20 cellular contexts compared by ENCODE assay signal in the genomic region with DNA sequence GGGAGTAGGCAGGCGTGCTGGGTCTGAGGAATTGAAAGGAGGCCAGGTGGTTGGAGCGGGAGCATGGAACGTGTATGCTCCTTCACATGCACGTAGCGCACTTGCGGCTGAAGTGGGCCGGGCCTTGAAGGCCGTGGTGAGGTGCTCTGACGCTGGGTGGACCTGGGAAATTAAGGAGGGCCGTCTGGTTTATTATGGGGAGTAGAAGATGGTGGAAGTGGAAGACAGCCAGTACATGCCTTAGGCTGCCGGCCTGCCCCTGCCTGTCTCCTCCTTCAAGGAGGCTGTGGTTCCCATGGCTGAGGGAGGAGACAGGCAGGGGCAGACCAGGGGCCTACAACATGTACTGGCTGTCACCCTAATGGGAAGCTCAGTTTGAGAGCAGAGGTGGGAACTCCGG. TPM values are rescaled to one million over a fixed set of nuclear protein-coding genes. Genes with fewer than 3 reads are reported as not detected.
DNase-seq lines count a peak whose midpoint lies in the region; ATAC-seq, FAIRE-seq and TF ChIP-seq lines count a peak whose summit lies in the region.
"Had no signal": no experiment of that assay in that cellular context is flagged by ENCODE, and none has a peak within 500 bp of the region (broad histone marks: within the 10 kb centered on the region; RNA-seq: fewer than 3 reads in every experiment).

No MANE protein-coding gene starts in this region.

- no peak overlapping the region for H4K91ac ChIP-seq in H9 (ENCODE audit: insufficient read length, low read depth, low read length)
- H4K91ac ChIP-seq in H1 (replicated peaks; ENCODE audit: insufficient read length, low read length): no peak overlapping the region

- H2BK15ac ChIP-seq in H9 (ENCODE audit: low read depth, low read length) (no peak overlapping the region), H1 (ENCODE audit: low read length) (no peak overlapping the region)

- H4K8ac ChIP-seq in H9 (replicated peaks; ENCODE audit: insufficient read length, low read depth, low read length) (no peak overlapping the region), H1 (ENCODE audit: extremely low read depth, insufficient read depth, low read length) (peak overlapping the region; percentile 9; the same call in 1 of the 2 replicates)

- no peak overlapping the region for H3K4me3 ChIP-seq in H1 (ENCODE audit: extremely low read depth in 1 of 4, insufficient read depth in 2 of 4, low read depth in 3 of 4, low read length in 4 of 4)
- H3K4me3 ChIP-seq: smooth muscle cell, thyroid gland had no signal

- no peak overlapping the region for H4K5ac ChIP-seq in H9 (ENCODE audit: insufficient read length, low read depth, low read length)
- no peak overlapping the region for H4K5ac ChIP-seq in H1 (ENCODE audit: insufficient read length, low read depth, low read length)

- H3K4me1 ChIP-seq in H9 (ENCODE audit: insufficient read depth, low read length): peaks cover 2% of the 10 kb centered on the region; the same call in 1 of the 2 replicates
- peaks cover 0 to 7% (median 2%) of the 10 kb centered on the region in 4 experiments; a peak in 3 of 7 replicates for H3K4me1 ChIP-seq in H1 (replicated peaks in 1 of 4; ENCODE audit: control insufficient read depth in 3 of 4, insufficient read depth in 4 of 4, low read length in 3 of 4)

- no peak for TF ChIP-seq EP300 in H1 (IDR thresholded peaks at IDR 0.05; ENCODE audit: borderline replicate concordance in 1 of 2, low read depth in 2 of 2, low read length in 2 of 2)

- H3K56ac ChIP-seq in H9 (ENCODE audit: insufficient read length, low read depth, low read length) (no peak overlapping the region), H1 (replicated peaks; ENCODE audit: insufficient read length, low read depth, low read length) (no peak overlapping the region)

- intact Hi-C loops in CD4-positive, alpha-beta T cell (cut with DNase I, micrococcal nuclease): no loop called here

- H3K9ac ChIP-seq in H9 (ENCODE audit: extremely low read depth, insufficient read length, low read length): no peak overlapping the region
- H3K9ac ChIP-seq in H1 (replicated peaks in 1 of 4; ENCODE audit: extremely low read depth in 1 of 4, low read depth in 3 of 4, low read length in 3 of 4): no peak overlapping the region

- no peak for ATAC-seq in CD4-positive, alpha-beta T cell (ENCODE audit: poor library complexity)
- no peak for ATAC-seq in GM18868 (IDR thresholded peaks at IDR 0.05; ENCODE audit: unreplicated experiment)

- H2BK20ac ChIP-seq in H9 (ENCODE audit: low read depth, low read length, poor library complexity, severe bottlenecking): no peak overlapping the region
- H2BK20ac ChIP-seq in H1 (ENCODE audit: low read length): no peak overlapping the region

- CTCF ChIA-PET in CD4-positive, alpha-beta T cell (lab: Charles Lee): interaction anchor here (1.3 kb wide), 1 partner anchor 20 kb away, joined by 5 read pairs; no protein-coding TSS in a partner anchor
- CTCF ChIA-PET in H1 (lab: Charles Lee; ENCODE audit: partially characterized antibody): interaction anchor here (1.3 to 2.1 kb wide), 6 partner anchors 13 to 87 kb away, joined by 3 to 7 read pairs (median 3); no protein-coding TSS in a partner anchor

- H2BK120ac ChIP-seq in H9 (ENCODE audit: low read depth, low read length, poor library complexity, severe bottlenecking): no peak overlapping the region
- H2BK120ac ChIP-seq in H1 (replicated peaks; ENCODE audit: low read depth, low read length): no peak overlapping the region

- H3K27ac Mint-ChIP-seq in CD4-positive, alpha-beta T cell: peak overlapping the region; percentile 45
- peak overlapping the region; percentile 28 to 86 (median 57); a peak in 5 of 7 replicates for H3K27ac Mint-ChIP-seq in H9
- H3K27ac Mint-ChIP-seq in nephron progenitor cell: peak overlapping the region; percentile 89

- no peak for DNase-seq in CD4-positive, alpha-beta T cell
- DNase-seq in H9 (no peak), H1 (ENCODE audit: low read depth in 1 of 2, low spot score in 2 of 2) (no peak), nephron progenitor cell (no peak), COR-L47 (lab: John Stamatoyannopoulos, UW) (no peak), hypothalamus (lab: John Stamatoyannopoulos, UW) (no peak), superior temporal gyrus (ENCODE audit: extremely low spot score) (no peak)
- DNase-seq: cortex of kidney; NCI-H1092; NCI-H1930; NCI-H345; occipital lobe; retina; SHP77; stimulated activated naive CD4-positive, alpha-beta T cell treated with Interleukin-2 at 50 U/mL for 16 hours; thyroid gland had no signal

- H3K23me2 ChIP-seq in H9 (ENCODE audit: insufficient read length, low read depth, low read length, poor library complexity, severe bottlenecking) (no peaks in the 10 kb centered on the region), H1 (ENCODE audit: low read depth, low read length) (no peaks in the 10 kb centered on the region)

- H3K23ac ChIP-seq in H9 (ENCODE audit: insufficient read length, low read depth, low read length) (no peak overlapping the region), H1 (ENCODE audit: insufficient read length) (no peak overlapping the region)

- peaks cover 17% of the 10 kb centered on the region for H3K36me3 Mint-ChIP-seq in CD4-positive, alpha-beta T cell (ENCODE audit: low read depth)
- H3K36me3 Mint-ChIP-seq in H9 (ENCODE audit: insufficient read depth in 1 of 3, low read depth in 3 of 3) (peaks cover 0 to 11% (median 2%) of the 10 kb centered on the region in 3 experiments; a peak in 5 of 7 replicates), nephron progenitor cell (ENCODE audit: low read depth) (peaks cover 10% of the 10 kb centered on the region)

- POLR2A ChIA-PET in CD4-positive, alpha-beta T cell (lab: Charles Lee): no interaction called here
- POLR2A ChIA-PET in H1 (lab: Charles Lee; ENCODE audit: partially characterized antibody): interaction anchor here (0.7 to 2.1 kb wide), 5 partner anchors 11 to 53 kb away, joined by 3 to 7 read pairs (median 4); no protein-coding TSS in a partner anchor

- H3K27ac ChIP-seq in CD4-positive, alpha-beta T cell (ENCODE audit: low read depth, low read length): peak overlapping the region; percentile 44
- H3K27ac ChIP-seq in H9 (ENCODE audit: insufficient read length, low read depth, low read length): no peak overlapping the region
- H3K27ac ChIP-seq in H1 (ENCODE audit: low read depth, low read length): no peak overlapping the region
- H3K27ac ChIP-seq: thyroid gland had no signal

- no peak overlapping the region for H2AK5ac ChIP-seq in H9 (ENCODE audit: insufficient read length, low read length)
- no peak overlapping the region for H2AK5ac ChIP-seq in H1 (ENCODE audit: low read depth, low read length)

- H2BK12ac ChIP-seq in H9 (ENCODE audit: insufficient read length, low read depth, low read length) (no peak overlapping the region), H1 (ENCODE audit: low read depth, low read length) (no peak overlapping the region)

- no peak for TF ChIP-seq POLR2A in H1 (IDR thresholded peaks at IDR 0.05; ENCODE audit: control extremely low read depth in 1 of 2, low read depth in 2 of 2, low read length in 2 of 2)

- no peaks in the 10 kb centered on the region for H3K9me3 Mint-ChIP-seq in CD4-positive, alpha-beta T cell
- H3K9me3 Mint-ChIP-seq in H9 (no peaks in the 10 kb centered on the region), nephron progenitor cell (no peaks in the 10 kb centered on the region)

- H3K79me1 ChIP-seq in H9 (ENCODE audit: insufficient read depth, low read depth, low read length, poor library complexity, severe bottlenecking) (peaks cover 29% of the 10 kb centered on the region), H1 (ENCODE audit: low read depth, low read length) (peaks cover 33% of the 10 kb centered on the region)

- H3K79me2 ChIP-seq in H9 (ENCODE audit: insufficient read depth, low read length): peaks cover 72% of the 10 kb centered on the region; the same call in 1 of the 2 replicates
- peaks cover 32 to 100% of the 10 kb centered on the region in 2 experiments for H3K79me2 ChIP-seq in H1 (ENCODE audit: control insufficient read depth in 1 of 2, insufficient read depth in 2 of 2, low read length in 2 of 2)

- H3K18ac ChIP-seq in H9 (ENCODE audit: insufficient read length, low read depth, low read length) (no peak overlapping the region), H1 (ENCODE audit: extremely low read depth, low read length) (no peak overlapping the region)

- no peak overlapping the region for H3K4me2 ChIP-seq in H9 (ENCODE audit: insufficient read depth, insufficient read length, low read length)
- H3K4me2 ChIP-seq in H1 (ENCODE audit: insufficient read depth in 1 of 2, low read depth in 2 of 2, low read length in 2 of 2): no peak overlapping the region
- H3K4me2 ChIP-seq: smooth muscle cell had no signal

- H3K4me1 Mint-ChIP-seq in CD4-positive, alpha-beta T cell (ENCODE audit: low read depth): peaks cover 83% of the 10 kb centered on the region
- H3K4me1 Mint-ChIP-seq in H9 (peaks cover 44 to 47% of the 10 kb centered on the region in 2 experiments), nephron progenitor cell (peaks cover 58% of the 10 kb centered on the region)

- H3K4me3 Mint-ChIP-seq in CD4-positive, alpha-beta T cell: no peak overlapping the region
- H3K4me3 Mint-ChIP-seq in H9 (no peak overlapping the region), nephron progenitor cell (no peak overlapping the region)

- peaks cover 3% of the 10 kb centered on the region for H4K20me1 ChIP-seq in H9 (ENCODE audit: control insufficient read depth, insufficient read depth, insufficient read length)
- H4K20me1 ChIP-seq in H1 (replicated peaks in 1 of 2; ENCODE audit: control insufficient read depth in 1 of 2, insufficient read depth in 2 of 2, low read length in 2 of 2): peaks cover 42 to 45% of the 10 kb centered on the region in 2 experiments

- H3K14ac ChIP-seq in H9 (ENCODE audit: insufficient read depth, low read length) (no peak overlapping the region), H1 (ENCODE audit: insufficient read length) (no peak overlapping the region)

- FAIRE-seq in H1 (lab: Jason Lieb, UNC): no peak
- FAIRE-seq: GM19239, TTC549 had no signal

- H2BK5ac ChIP-seq in H9 (ENCODE audit: insufficient read length, low read length) (no peak overlapping the region), H1 (ENCODE audit: low read depth, low read length) (no peak overlapping the region; the same call in 1 of the 2 replicates)

- H3K27me3 ChIP-seq in CD4-positive, alpha-beta T cell (ENCODE audit: control insufficient read depth, insufficient read depth, low read length): no peaks in the 10 kb centered on the region
- H3K27me3 ChIP-seq in H9 (ENCODE audit: insufficient read depth, low read length) (no peaks in the 10 kb centered on the region), H1 (replicated peaks in 1 of 4; ENCODE audit: control insufficient read depth in 3 of 4, extremely low read depth in 1 of 4, insufficient read depth in 3 of 4, low read length in 3 of 4) (no peaks in the 10 kb centered on the region; a peak in 1 of 7 replicates)
- H3K27me3 ChIP-seq: thyroid gland had no signal

- H2AFZ ChIP-seq in H9 (ENCODE audit: low read length): no peak overlapping the region
- H2AFZ ChIP-seq in H1 (ENCODE audit: low read length): no peak overlapping the region

- no peak overlapping the region for H3K4ac ChIP-seq in H9 (ENCODE audit: low read depth, low read length)
- no peak overlapping the region for H3K4ac ChIP-seq in H1 (replicated peaks; ENCODE audit: insufficient read length, low read depth, low read length)

- TF ChIP-seq CTCF in CD4-positive, alpha-beta T cell (IDR thresholded peaks at IDR 0.05): no peak
- TF ChIP-seq CTCF in H9 (conservative IDR thresholded peaks at IDR 0.05) (no peak), H1 (IDR thresholded peaks at IDR 0.05; ENCODE audit: control extremely low read depth in 1 of 3, insufficient read depth in 1 of 3, low read depth in 1 of 3, low read length in 3 of 3) (no peak), nephron progenitor cell (IDR thresholded peaks at IDR 0.05) (no peak)

- no peaks in the 10 kb centered on the region for H3K9me3 ChIP-seq in CD4-positive, alpha-beta T cell (ENCODE audit: control insufficient read depth, low read length)
- H3K9me3 ChIP-seq in H9 (ENCODE audit: control insufficient read depth, low read depth, low read length) (no peaks in the 10 kb centered on the region), H1 (ENCODE audit: insufficient read depth in 2 of 2, low read depth in 1 of 2, low read length in 1 of 2) (no peaks in the 10 kb centered on the region)
- H3K9me3 ChIP-seq: thyroid gland had no signal

- no peaks in the 10 kb centered on the region for H3K27me3 Mint-ChIP-seq in CD4-positive, alpha-beta T cell
- H3K27me3 Mint-ChIP-seq in H9 (ENCODE audit: low read depth) (0 out of 2 replicates have a peak, but pooled peaks cover 1% of the 10 kb centered on the region), nephron progenitor cell (ENCODE audit: low read depth, poor library complexity) (peaks cover 6% of the 10 kb centered on the region)

- H3T11ph ChIP-seq in H9 (ENCODE audit: low read length): no peak overlapping the region

- no CpG with 5 or more reads among the region's 12 CpGs for WGBS in H9 (ENCODE audit: extremely low coverage, insufficient read length, low lambda C conversion rate)
- WGBS in H1 (ENCODE audit: extremely low coverage in 1 of 2, insufficient coverage in 1 of 2, insufficient read length in 1 of 2, insufficient replicate concordance in 2 of 2, low coverage in 1 of 2, low lambda C conversion rate in 2 of 2, missing lambda C conversion rate in 1 of 2), 2 experiments: 93% methylated on average over 12 of the region's 12 CpGs; no CpG with 5 or more reads in 1 of the 2 experiments

- TF ChIP-seq RAD21 in H1 (IDR thresholded peaks at IDR 0.05 in 1 of 2, conservative IDR thresholded peaks at IDR 0.05 in 1 of 2; ENCODE audit: low read depth in 2 of 2, low read length in 2 of 2): no peak

- H3K36me3 ChIP-seq in H1 (ENCODE audit: control insufficient read depth in 2 of 4, insufficient read depth in 4 of 4, low read length in 3 of 4): no peaks in the 10 kb centered on the region
- H3K36me3 ChIP-seq: thyroid gland had no signal

RNA-seq across cellular contexts. Expression of a gene that starts 23.9 kb away (rescaled TPM):
- 100 to 1,000 TPM; 104 to 107 TPM for total RNA-seq in CD4-positive, alpha-beta T cell
- 189 and 198 TPM in 2 replicates for total RNA-seq in H9 (2021)
- total RNA-seq in H1 (2021; fragmentation: NEBNext Ultra II Directional; extraction: Animal tissue kit (Norgen Biotek cat#: 25700)): 205 and 210 TPM in 2 replicates
- 38.4 and 54.9 TPM in 2 replicates for polyA plus RNA-seq in H1 (2011; rRNA removed)
- polyA plus RNA-seq in H1 (2011; cell fraction: cytosol; rRNA removed): 40.1 TPM
- polyA plus RNA-seq in H1 (2011; cell fraction: nucleus; rRNA removed): 48.0 TPM
- polyA plus RNA-seq in H1 (2012, experiment 1 of 2): 71.5 to 98.9 TPM (median 84.3 TPM) in 4 replicates
- 49.7 TPM for polyA plus RNA-seq in H1 (2012, experiment 2 of 2)
- polyA plus RNA-seq in H1 (2013, experiment 1 of 2): 69.1 TPM
- 71.8 TPM for polyA plus RNA-seq in H1 (2013, experiment 2 of 2)
- 22.1 and 22.6 TPM in 2 replicates for polyA minus RNA-seq in H1 (2011; rRNA and poly(A)+ RNA removed)
- polyA minus RNA-seq in H1 (2011; cell fraction: cytosol; rRNA and poly(A)+ RNA removed): 76.8 TPM
- polyA minus RNA-seq in H1 (2011; cell fraction: nucleus; rRNA and poly(A)+ RNA removed): 33.9 TPM
